23 cellular contexts compared by ENCODE assay signal in the genomic region with DNA sequence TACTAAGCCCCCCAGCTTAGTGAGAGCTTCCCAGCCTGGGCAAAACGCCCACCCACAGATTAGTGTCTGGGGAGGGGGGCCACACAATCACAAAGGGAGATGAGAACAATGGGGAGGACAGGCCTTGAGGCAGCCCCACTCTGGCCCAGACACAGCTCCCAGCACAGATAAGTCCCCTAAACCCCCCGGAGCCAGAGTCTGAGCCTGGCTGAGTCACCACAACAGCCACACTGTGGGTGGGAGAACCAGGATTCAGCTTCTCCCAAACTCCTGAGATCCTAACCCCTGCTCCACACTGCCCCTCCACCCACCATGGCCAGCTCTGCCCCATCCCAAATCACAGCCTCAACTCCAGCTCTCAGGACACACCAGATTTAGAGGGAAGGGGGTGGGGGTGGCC. TPM values are rescaled to one million over a fixed set of nuclear protein-coding genes. Genes with fewer than 3 reads are reported as not detected.
DNase-seq lines count a peak whose midpoint lies in the region; ATAC-seq and TF ChIP-seq lines count a peak whose summit lies in the region.
"Had no signal": no experiment of that assay in that cellular context is flagged by ENCODE, and none has a peak within 500 bp of the region (broad histone marks: within the 10 kb centered on the region; RNA-seq: fewer than 3 reads in every experiment).

No MANE protein-coding gene starts in this region.

- H3K4me1 ChIP-seq in Caco-2 = peaks cover 46% of the 10 kb centered on the region
- peaks cover 91% of the 10 kb centered on the region for H3K4me1 ChIP-seq in mucosa of stomach (ENCODE audit: control insufficient read depth, insufficient read depth, low read length)
- H3K4me1 ChIP-seq: gastroesophageal sphincter had no signal

- H3K27me3 ChIP-seq in Caco-2 (replicated peaks; ENCODE audit: control insufficient read depth, insufficient read depth, low read length) = no peaks in the 10 kb centered on the region
- H3K27me3 ChIP-seq in MG63 = no peaks in the 10 kb centered on the region
- H3K27me3 ChIP-seq in mucosa of stomach (ENCODE audit: control insufficient read depth, insufficient read depth, low read length) = no peaks in the 10 kb centered on the region
- H3K27me3 ChIP-seq: transverse colon had no signal

- ATAC-seq in GM19463 (IDR thresholded peaks at IDR 0.05; ENCODE audit: unreplicated experiment) = no peak
- ATAC-seq: gastroesophageal sphincter, GM12878 had no signal

- no TSS peak for BruUV-seq in Caco-2 (replicated peaks; lab: Mats Ljungman, UMichigan)

- H3K36me3 ChIP-seq in Caco-2 (ENCODE audit: control insufficient read depth, insufficient read depth, low read length) = no peaks in the 10 kb centered on the region
- no peaks in the 10 kb centered on the region for H3K36me3 ChIP-seq in MG63
- no peaks in the 10 kb centered on the region for H3K36me3 ChIP-seq in mucosa of stomach (ENCODE audit: control insufficient read depth, insufficient read depth, low read length)
- H3K36me3 ChIP-seq: gastroesophageal sphincter, transverse colon had no signal

- H3K27ac Mint-ChIP-seq in Caco-2 (ENCODE audit: unreplicated experiment) (peak overlapping the region; percentile 67), chondrocyte (ENCODE audit: unreplicated experiment) (peak overlapping the region; percentile 32)

- H3K36me3 Mint-ChIP-seq in Caco-2 (ENCODE audit: insufficient read depth, unreplicated experiment) (peaks cover 7% of the 10 kb centered on the region), chondrocyte (ENCODE audit: low read depth) (no peaks in the 10 kb centered on the region)
- H3K36me3 Mint-ChIP-seq: activated naive CD8-positive, alpha-beta T cell; CD4-positive, CD25-positive, alpha-beta regulatory T cell; immature natural killer cell had no signal

- DNase-seq in Caco-2 (no peak), MG63 (peak; percentile 59), chondrocyte (ENCODE audit: low spot score) (peak; percentile 55), foreskin fibroblast (no peak), iPS-NIHi7 (ENCODE audit: extremely low spot score) (no peak)
- no peak for DNase-seq in activated CD8-positive, alpha-beta memory T cell treated with anti-CD3 and anti-CD28 coated beads, Interleukin-2, amount 50 U/mL, for 48 hours
- DNase-seq: activated CD4-positive, alpha-beta T cell treated with anti-CD3 and anti-CD28 coated beads for 48 hours; CD4-positive, CD25-positive, alpha-beta regulatory T cell; central memory CD4-positive, alpha-beta T cell; HCEC 1CT; immature natural killer cell; NCI-H1105; NCI-H2227 treated with DMSO at 0.1 percent for 48 hours; SHP77 treated with DMSO at 0.1 percent for 48 hours; T1000; transverse colon had no signal

- H3K4me3 ChIP-seq in Caco-2 (ENCODE audit: low read depth, low read length) (no peak overlapping the region), MG63 (no peak overlapping the region), mucosa of stomach (ENCODE audit: low read length) (no peak overlapping the region), foreskin fibroblast (ENCODE audit: low read depth in 1 of 2, low read length in 2 of 2) (no peak overlapping the region)
- H3K4me3 ChIP-seq: gastroesophageal sphincter, GM12878, transverse colon had no signal

- TF ChIP-seq CTCF in Caco-2 (IDR thresholded peaks at IDR 0.05; ENCODE audit: insufficient read depth in 1 of 2, low read depth in 1 of 2, low read length in 1 of 2, severe bottlenecking in 1 of 2, unreplicated experiment in 1 of 2) = no peak
- no peak for TF ChIP-seq CTCF in chondrocyte (IDR thresholded peaks at IDR 0.05)
- no peak for TF ChIP-seq CTCF in foreskin fibroblast (IDR thresholded peaks at IDR 0.05; ENCODE audit: low read depth, low read length)

- intact Hi-C loops in Caco-2 (cut with micrococcal nuclease; ENCODE audit: unreplicated experiment) = no loop called here

- H3K4me3 Mint-ChIP-seq in Caco-2 (ENCODE audit: unreplicated experiment) (no peak overlapping the region), chondrocyte (ENCODE audit: unreplicated experiment) (no peak overlapping the region)
- H3K4me3 Mint-ChIP-seq: activated naive CD8-positive, alpha-beta T cell; CD4-positive, CD25-positive, alpha-beta regulatory T cell; immature natural killer cell had no signal

- CTCF ChIA-PET in Caco-2 (lab: Charles Lee) = interaction anchor here (0.7 to 3.3 kb wide), 2 partner anchors 12 to 244 kb away, joined by 4 to 15 read pairs; a partner anchor contains a TSS

- H3K4me1 Mint-ChIP-seq in Caco-2 (ENCODE audit: low read depth, unreplicated experiment) (peaks cover 37% of the 10 kb centered on the region), chondrocyte (ENCODE audit: low read depth) (peaks cover 36% of the 10 kb centered on the region)
- H3K4me1 Mint-ChIP-seq: immature natural killer cell had no signal

- peak overlapping the region; percentile 91 for H3K9ac ChIP-seq in mucosa of stomach (ENCODE audit: low read length)

- POLR2A ChIA-PET in Caco-2 (lab: Charles Lee) = no interaction called here

- H3K9me3 Mint-ChIP-seq in Caco-2 (ENCODE audit: unreplicated experiment) (no peaks in the 10 kb centered on the region), chondrocyte (ENCODE audit: low read depth) (no peaks in the 10 kb centered on the region)
- H3K9me3 Mint-ChIP-seq: CD4-positive, CD25-positive, alpha-beta regulatory T cell; immature natural killer cell had no signal

- no peaks in the 10 kb centered on the region for H3K9me3 ChIP-seq in Caco-2
- H3K9me3 ChIP-seq in MG63 = no peaks in the 10 kb centered on the region
- no peaks in the 10 kb centered on the region for H3K9me3 ChIP-seq in mucosa of stomach (ENCODE audit: control insufficient read depth, low read length)
- H3K9me3 ChIP-seq: gastroesophageal sphincter, transverse colon had no signal

- H3K27me3 Mint-ChIP-seq in Caco-2 (ENCODE audit: insufficient read depth, unreplicated experiment) = no peaks in the 10 kb centered on the region
- no peaks in the 10 kb centered on the region for H3K27me3 Mint-ChIP-seq in chondrocyte (ENCODE audit: low read depth)
- H3K27me3 Mint-ChIP-seq: activated naive CD8-positive, alpha-beta T cell; CD4-positive, CD25-positive, alpha-beta regulatory T cell had no signal

RNA-seq across cellular contexts. Expression of a gene that starts 4.2 kb away (rescaled TPM):
- total RNA-seq in Caco-2 (2022) = 0.20 and 0.74 TPM in 2 replicates
- total RNA-seq in MG63 (2014; rRNA removed; shearing (Covaris generic); ENCODE audit: low replicate concordance) = not detected in 2 replicates
- total RNA-seq in chondrocyte = 0.12 to 0.26 TPM (median 0.12 TPM) in 3 replicates
- total RNA-seq: CD4-positive, CD25-positive, alpha-beta regulatory T cell; osteocyte had no signal

RNA-seq across cellular contexts. Expression of a gene that starts 13.0 kb away (rescaled TPM):
- total RNA-seq in Caco-2 (2022) (2.0 and 2.2 TPM in 2 replicates), chondrocyte (1.1 to 4.4 TPM (median 1.6 TPM) in 3 replicates)
- not detected in 2 replicates for total RNA-seq in MG63 (2014; rRNA removed; shearing (Covaris generic); ENCODE audit: low replicate concordance)
- total RNA-seq: CD4-positive, CD25-positive, alpha-beta regulatory T cell; mononuclear cell had no signal

RNA-seq across cellular contexts. Expression of a gene that starts 15.5 kb away (rescaled TPM):
- not detected in 2 replicates for total RNA-seq in Caco-2 (2022)
- not detected in 2 replicates for total RNA-seq in MG63 (2014; rRNA removed; shearing (Covaris generic); ENCODE audit: low replicate concordance)
- not detected in 3 replicates for total RNA-seq in chondrocyte
- total RNA-seq: osteocyte had no signal

RNA-seq across cellular contexts. Expression of a gene that starts 32.7 kb away (rescaled TPM):
- total RNA-seq in Caco-2 (2022) (80.0 and 88.0 TPM in 2 replicates), chondrocyte (53.7 to 58.7 TPM (median 57.9 TPM) in 3 replicates)
- total RNA-seq in MG63 (2014; rRNA removed; shearing (Covaris generic); ENCODE audit: low replicate concordance) = 32.6 and 36.1 TPM in 2 replicates

RNA-seq across cellular contexts. Expression of a gene that starts 32.7 kb away (rescaled TPM):
- total RNA-seq in Caco-2 (2022) (41.8 and 42.1 TPM in 2 replicates), chondrocyte (25.3 to 33.1 TPM (median 27.6 TPM) in 3 replicates)
- total RNA-seq in MG63 (2014; rRNA removed; shearing (Covaris generic); ENCODE audit: low replicate concordance) = 8.9 and 14.1 TPM in 2 replicates

Comparison
In these comparisons a context has a peak if more than half of its experiments do, and no peak if none do; other contexts are left out.
1. DNase-seq: peak in MG63 (single experiment) and chondrocyte (single experiment); none in Caco-2 (0 of 2), activated CD8-positive, alpha-beta memory T cell treated with anti-CD3 and anti-CD28 coated beads, Interleukin-2, amount 50 U/mL, for 48 hours (single experiment), foreskin fibroblast (0 of 2) and iPS-NIHi7 (single experiment).